Comparison of ENCODE assay signal across 31 cellular contexts in genomic region chr7:107414198-107414597, GRCh38. TPM values are rescaled to one million over a fixed set of nuclear protein-coding genes. Genes with fewer than 3 reads are reported as not detected.
"Had no signal": no experiment of that assay in that cellular context is flagged by ENCODE, and none has a peak within 500 bp of the region (broad histone marks: within the 10 kb centered on the region; RNA-seq: fewer than 3 reads in every experiment).

No MANE protein-coding gene starts in this region.

- H3K27me3 Mint-ChIP-seq: stimulated activated memory B cell treated with anti-CD40 and anti-IgM and Interleukin-4, amounts not matched to agents 10 μg/mL and 1 μg/mL and 100 μg/mL, for 72 hours; stimulated activated naive B cell treated with anti-CD40 and anti-IgM and Interleukin-4, amounts not matched to agents 10 μg/mL and 1 μg/mL and 100 μg/mL, for 72 hours; stimulated activated naive CD8-positive, alpha-beta T cell treated with anti-CD3 and anti-CD28 coated beads, Interleukin-15, amount 100 ng/mL, for 72 hours; stimulated activated naive CD8-positive, alpha-beta T cell treated with anti-CD3 and anti-CD28 coated beads, Interleukin-15, Interleukin-2, amounts not matched to agents 100 ng/mL and 50 ng/mL, for 24 hours; type B pancreatic cell had no signal

- H3K4me3 ChIP-seq: stomach, suprapubic skin, testis, thoracic aorta, thyroid gland, tibial artery, tibial nerve, transverse colon, upper lobe of left lung, upper lobe of right lung, uterus, vagina had no signal

- FAIRE-seq: urothelium cell line had no signal

- H3K4me3 Mint-ChIP-seq: stimulated activated effector memory CD8-positive, alpha-beta T cell treated with anti-CD3 and anti-CD28 coated beads, Interleukin-12 subunit alpha, Interleukin-12 subunit beta, amount 100 ng/mL, for 72 hours; stimulated activated memory B cell treated with anti-CD40 and anti-IgM and Interleukin-4, amounts not matched to agents 10 μg/mL and 1 μg/mL and 100 μg/mL, for 72 hours; stimulated activated naive B cell treated with anti-CD40 and anti-IgM and Interleukin-4, amounts not matched to agents 10 μg/mL and 1 μg/mL and 100 μg/mL, for 72 hours; stimulated activated naive CD8-positive, alpha-beta T cell treated with anti-CD3 and anti-CD28 coated beads, Interleukin-15, amount 100 ng/mL, for 72 hours; stimulated activated naive CD8-positive, alpha-beta T cell treated with anti-CD3 and anti-CD28 coated beads, Interleukin-15, Interleukin-2, amounts not matched to agents 100 ng/mL and 50 ng/mL, for 24 hours; type B pancreatic cell had no signal

- H3K27ac Mint-ChIP-seq: stimulated activated effector memory CD8-positive, alpha-beta T cell treated with anti-CD3 and anti-CD28 coated beads, Interleukin-12 subunit alpha, Interleukin-12 subunit beta, amount 100 ng/mL, for 72 hours; stimulated activated memory B cell treated with anti-CD40 and anti-IgM and Interleukin-4, amounts not matched to agents 10 μg/mL and 1 μg/mL and 100 μg/mL, for 72 hours; stimulated activated naive B cell treated with anti-CD40 and anti-IgM and Interleukin-4, amounts not matched to agents 10 μg/mL and 1 μg/mL and 100 μg/mL, for 72 hours; stimulated activated naive CD8-positive, alpha-beta T cell treated with anti-CD3 and anti-CD28 coated beads, Interleukin-15, amount 100 ng/mL, for 72 hours; stimulated activated naive CD8-positive, alpha-beta T cell treated with anti-CD3 and anti-CD28 coated beads, Interleukin-15, Interleukin-2, amounts not matched to agents 100 ng/mL and 50 ng/mL, for 24 hours; type B pancreatic cell had no signal

- H3K36me3 ChIP-seq: thoracic aorta, thyroid gland, uterus had no signal

- H3K9me3 Mint-ChIP-seq: stimulated activated effector memory CD8-positive, alpha-beta T cell treated with anti-CD3 and anti-CD28 coated beads, Interleukin-12 subunit alpha, Interleukin-12 subunit beta, amount 100 ng/mL, for 72 hours; stimulated activated memory B cell treated with anti-CD40 and anti-IgM and Interleukin-4, amounts not matched to agents 10 μg/mL and 1 μg/mL and 100 μg/mL, for 72 hours; stimulated activated naive CD8-positive, alpha-beta T cell treated with anti-CD3 and anti-CD28 coated beads, Interleukin-15, amount 100 ng/mL, for 72 hours; stimulated activated naive CD8-positive, alpha-beta T cell treated with anti-CD3 and anti-CD28 coated beads, Interleukin-15, Interleukin-2, amounts not matched to agents 100 ng/mL and 50 ng/mL, for 24 hours; type B pancreatic cell had no signal

- ATAC-seq: stimulated activated effector memory CD8-positive, alpha-beta T cell treated with anti-CD3 and anti-CD28 coated beads, Interleukin-12 subunit alpha, Interleukin-12 subunit beta, amount 100 ng/mL, for 72 hours; stimulated activated memory B cell treated with anti-CD40 and anti-IgM and Interleukin-4, amounts not matched to agents 10 μg/mL and 1 μg/mL and 100 μg/mL, for 72 hours; stimulated activated naive B cell treated with anti-CD40 and anti-IgM and Interleukin-4, amounts not matched to agents 10 μg/mL and 1 μg/mL and 100 μg/mL, for 72 hours; stimulated activated naive CD8-positive, alpha-beta T cell treated with anti-CD3 and anti-CD28 coated beads, Interleukin-15, amount 100 ng/mL, for 72 hours; stimulated activated naive CD8-positive, alpha-beta T cell treated with anti-CD3 and anti-CD28 coated beads, Interleukin-15, Interleukin-2, amounts not matched to agents 100 U/mL and 50 U/mL, for 24 hours; upper lobe of right lung had no signal

- H3K9me3 ChIP-seq: stomach, suprapubic skin, testis, thoracic aorta, thyroid gland, tibial artery, tibial nerve, transverse colon, upper lobe of left lung, upper lobe of right lung, uterus, vagina had no signal

- H3K27ac ChIP-seq: stomach, suprapubic skin, testis, thoracic aorta, thyroid gland, tibial artery, tibial nerve, transverse colon, upper lobe of left lung, upper lobe of right lung, uterus, vagina had no signal

- H3K4me1 ChIP-seq: stomach, suprapubic skin, testis, thyroid gland, tibial artery, tibial nerve, transverse colon, upper lobe of left lung, upper lobe of right lung, uterus, vagina had no signal

- H3K27me3 ChIP-seq: stomach, suprapubic skin, testis, thyroid gland, tibial artery, tibial nerve, transverse colon, upper lobe of left lung, upper lobe of right lung, uterus, vagina had no signal

- DNase-seq: stimulated activated CD4-positive, alpha-beta T cell treated with anti-CD3 and anti-CD28 coated beads, Interleukin-2, amount 100 ng/mL, for 48 hours; stimulated activated CD4-positive, alpha-beta T cell treated with anti-CD3 and anti-CD28 coated beads, Interleukin-4, amount 100 ng/mL, for 1 hour; stimulated activated CD4-positive, alpha-beta T cell treated with anti-CD3 and anti-CD28 coated beads, Interleukin-4, amount 100 ng/mL, for 24 hours; stimulated activated CD4-positive, alpha-beta T cell treated with anti-CD3 and anti-CD28 coated beads, Interleukin-4, amount 100 ng/mL, for 4 hours; stimulated activated CD8-positive, alpha-beta memory T cell treated with anti-CD3 and anti-CD28 coated beads, Interleukin-4, amount 100 ng/mL, for 48 hours; stimulated activated naive B cell treated with anti-CD40 and anti-IgM and Interleukin-4, amounts not matched to agents 10 μg/mL and 1 μg/mL and 100 μg/mL, for 72 hours; stimulated activated naive CD4-positive, alpha-beta T cell; stimulated activated naive CD4-positive, alpha-beta T cell treated with Interleukin-2 at 50 U/mL for 16 hours; stimulated activated naive CD8-positive, alpha-beta T cell treated with anti-CD3 and anti-CD28 coated beads, Interleukin-15, amount 100 ng/mL, for 72 hours; stimulated activated naive CD8-positive, alpha-beta T cell treated with anti-CD3 and anti-CD28 coated beads, Interleukin-15, Interleukin-2, amounts not matched to agents 100 U/mL and 50 U/mL, for 24 hours; stomach; substantia nigra; testis; thyroid gland; tibial artery; transverse colon; trophoblast cell; upper lobe of right lung; uterus had no signal

RNA-seq across cellular contexts. Expression of gene GPR22, which starts 55.7 kb away (rescaled TPM):
- total RNA-seq: subcutaneous adipose tissue, suprapubic skin, testis, thoracic aorta, thyroid gland, tibial nerve, upper lobe of left lung, upper lobe of right lung, ureter had no signal
